21 cellular contexts compared by ENCODE assay signal in genomic region chr1:116389705-116390104, GRCh38. TPM values are rescaled to one million over a fixed set of nuclear protein-coding genes. Genes with fewer than 3 reads are reported as not detected.
DNase-seq lines count a peak whose midpoint lies in the region; ATAC-seq and TF ChIP-seq lines count a peak whose summit lies in the region.
"Had no signal": no experiment of that assay in that cellular context is flagged by ENCODE, and none has a peak within 500 bp of the region (broad histone marks: within the 10 kb centered on the region; RNA-seq: fewer than 3 reads in every experiment).

No MANE protein-coding gene starts in this region.

- POLR2A ChIA-PET in activated CD8-positive, alpha-beta T cell treated with anti-CD3 and anti-CD28 coated beads for 36 hours (lab: Charles Lee) = interaction anchor here (0.9 to 1.9 kb wide), 3 partner anchors 12 to 95 kb away, joined by 3 to 6 read pairs (median 3); no protein-coding TSS in a partner anchor

- peaks cover 98% of the 10 kb centered on the region for H3K36me3 ChIP-seq in cardiac muscle cell
- H3K36me3 ChIP-seq in H7 (replicated peaks; ENCODE audit: control insufficient read depth, insufficient read depth, low read length) = peaks cover 48% of the 10 kb centered on the region

- no peak for ATAC-seq in Right ventricle myocardium superior (ENCODE audit: poor library complexity)
- ATAC-seq in activated CD8-positive, alpha-beta T cell treated with anti-CD3 and anti-CD28 coated beads for 36 hours = no peak
- no peak for ATAC-seq in left ventricle myocardium superior

- H3K4me1 Mint-ChIP-seq in activated CD8-positive, alpha-beta T cell treated with anti-CD3 and anti-CD28 coated beads for 36 hours (ENCODE audit: low read depth) = peaks cover 57% of the 10 kb centered on the region
- H3K4me1 Mint-ChIP-seq in endothelial cell (ENCODE audit: unreplicated experiment) = no peaks in the 10 kb centered on the region
- H3K4me1 Mint-ChIP-seq: neural crest cell had no signal

- no peaks in the 10 kb centered on the region for H3K27me3 Mint-ChIP-seq in activated CD8-positive, alpha-beta T cell treated with anti-CD3 and anti-CD28 coated beads for 36 hours
- H3K27me3 Mint-ChIP-seq in endothelial cell (ENCODE audit: unreplicated experiment) = no peaks in the 10 kb centered on the region
- H3K27me3 Mint-ChIP-seq: progenitor cell of endocrine pancreas had no signal

- H3K4me1 ChIP-seq in cardiac muscle cell (ENCODE audit: low read depth) = peaks cover 31% of the 10 kb centered on the region
- H3K4me1 ChIP-seq: ascending aorta had no signal

- intact Hi-C loops in Right ventricle myocardium superior (cut with DNase I) (no loop called here), left ventricle myocardium superior (cut with micrococcal nuclease) (no loop called here)
- intact Hi-C loops in activated CD8-positive, alpha-beta T cell treated with anti-CD3 and anti-CD28 coated beads for 36 hours (cut with micrococcal nuclease) = no loop called here

- CTCF ChIA-PET in activated CD8-positive, alpha-beta T cell treated with anti-CD3 and anti-CD28 coated beads for 36 hours (lab: Charles Lee) = no interaction called here

- H3K27ac ChIP-seq in cardiac muscle cell = peak overlapping the region; percentile 95
- H3K27ac ChIP-seq: ascending aorta, C4-2B had no signal

- H3K27me3 ChIP-seq in cardiac muscle cell = no peaks in the 10 kb centered on the region
- H3K27me3 ChIP-seq in H7 (ENCODE audit: control insufficient read depth, insufficient read depth, low read length) = no peaks in the 10 kb centered on the region
- H3K27me3 ChIP-seq: ascending aorta, heart left ventricle, upper lobe of left lung had no signal

- no peak overlapping the region for H3K4me3 Mint-ChIP-seq in activated CD8-positive, alpha-beta T cell treated with anti-CD3 and anti-CD28 coated beads for 36 hours
- peak overlapping the region; percentile 74 for H3K4me3 Mint-ChIP-seq in endothelial cell (ENCODE audit: unreplicated experiment)
- H3K4me3 Mint-ChIP-seq: neural crest cell had no signal

- no peaks in the 10 kb centered on the region for H3K9me3 Mint-ChIP-seq in activated CD8-positive, alpha-beta T cell treated with anti-CD3 and anti-CD28 coated beads for 36 hours
- H3K9me3 Mint-ChIP-seq in endothelial cell (ENCODE audit: unreplicated experiment) = no peaks in the 10 kb centered on the region
- H3K9me3 Mint-ChIP-seq: neural crest cell had no signal

- H3K9me3 ChIP-seq in cardiac muscle cell (ENCODE audit: low read depth) = no peaks in the 10 kb centered on the region
- H3K9me3 ChIP-seq: heart left ventricle, upper lobe of left lung had no signal

- DNase-seq in cardiac muscle cell (ENCODE audit: low read depth in 1 of 2, low spot score in 1 of 2) = no peak
- no peak for DNase-seq in Right ventricle myocardium superior
- no peak for DNase-seq in activated CD8-positive, alpha-beta T cell treated with anti-CD3 and anti-CD28 coated beads for 36 hours
- no peak for DNase-seq in endothelial cell (ENCODE audit: low spot score)
- DNase-seq in H7 = no peak
- DNase-seq in NK-92 (lab: John Stamatoyannopoulos, UW; ENCODE audit: unreplicated experiment) = no peak
- no peak for DNase-seq in left ventricle myocardium superior
- DNase-seq: activated CD4-positive, CD25-positive, alpha-beta regulatory T cell; DMS 273 treated with DMSO at 0.1 percent for 48 hours; GOT3; midbrain; NCI-H1417; NCI-H510A; NK-92 treated with Interleukin-12 subunit alpha and Interleukin-12 subunit beta, amount 100 ng/mL, for 24 hours; T1000; upper lobe of left lung had no signal

- H3K4me3 ChIP-seq in cardiac muscle cell (no peak overlapping the region), H7 (ENCODE audit: insufficient read depth, low read depth, low read length) (no peak overlapping the region)
- H3K4me3 ChIP-seq: ascending aorta, heart left ventricle, upper lobe of left lung had no signal

- peak overlapping the region; percentile 51 for H3K27ac Mint-ChIP-seq in activated CD8-positive, alpha-beta T cell treated with anti-CD3 and anti-CD28 coated beads for 36 hours
- no peak overlapping the region for H3K27ac Mint-ChIP-seq in endothelial cell (ENCODE audit: unreplicated experiment)
- H3K27ac Mint-ChIP-seq: progenitor cell of endocrine pancreas had no signal

- TF ChIP-seq CTCF in cardiac muscle cell (IDR thresholded peaks at IDR 0.05; ENCODE audit: low read depth, low read length) (no peak), endothelial cell (IDR thresholded peaks at IDR 0.05; ENCODE audit: unreplicated experiment) (no peak)
- TF ChIP-seq CTCF in activated CD8-positive, alpha-beta T cell treated with anti-CD3 and anti-CD28 coated beads for 36 hours (IDR thresholded peaks at IDR 0.05) = no peak

- peaks cover 79% of the 10 kb centered on the region for H3K36me3 Mint-ChIP-seq in activated CD8-positive, alpha-beta T cell treated with anti-CD3 and anti-CD28 coated beads for 36 hours (ENCODE audit: low read depth)
- peaks cover 54% of the 10 kb centered on the region for H3K36me3 Mint-ChIP-seq in endothelial cell (ENCODE audit: low read depth, unreplicated experiment)

RNA-seq across cellular contexts. Expression of gene ATP1A1, which starts 16.7 kb away (rescaled TPM):
- total RNA-seq in cardiac muscle cell (754 and 1,350 TPM in 2 replicates), Right ventricle myocardium superior (255 TPM), endothelial cell (ENCODE audit: unreplicated experiment) (156 TPM), left ventricle myocardium superior (269 TPM)
- 665 and 1,094 TPM in 2 replicates for polyA plus RNA-seq in cardiac muscle cell
- total RNA-seq in activated CD8-positive, alpha-beta T cell treated with anti-CD3 and anti-CD28 coated beads for 36 hours = 100 to 1,000 TPM; 201 to 202 TPM
- 80.2 and 81.8 TPM in 2 replicates for total RNA-seq in H7 (2014; rRNA removed; shearing (Covaris generic))
